ENCODE assay signal across 14 cellular contexts in the genomic region with DNA sequence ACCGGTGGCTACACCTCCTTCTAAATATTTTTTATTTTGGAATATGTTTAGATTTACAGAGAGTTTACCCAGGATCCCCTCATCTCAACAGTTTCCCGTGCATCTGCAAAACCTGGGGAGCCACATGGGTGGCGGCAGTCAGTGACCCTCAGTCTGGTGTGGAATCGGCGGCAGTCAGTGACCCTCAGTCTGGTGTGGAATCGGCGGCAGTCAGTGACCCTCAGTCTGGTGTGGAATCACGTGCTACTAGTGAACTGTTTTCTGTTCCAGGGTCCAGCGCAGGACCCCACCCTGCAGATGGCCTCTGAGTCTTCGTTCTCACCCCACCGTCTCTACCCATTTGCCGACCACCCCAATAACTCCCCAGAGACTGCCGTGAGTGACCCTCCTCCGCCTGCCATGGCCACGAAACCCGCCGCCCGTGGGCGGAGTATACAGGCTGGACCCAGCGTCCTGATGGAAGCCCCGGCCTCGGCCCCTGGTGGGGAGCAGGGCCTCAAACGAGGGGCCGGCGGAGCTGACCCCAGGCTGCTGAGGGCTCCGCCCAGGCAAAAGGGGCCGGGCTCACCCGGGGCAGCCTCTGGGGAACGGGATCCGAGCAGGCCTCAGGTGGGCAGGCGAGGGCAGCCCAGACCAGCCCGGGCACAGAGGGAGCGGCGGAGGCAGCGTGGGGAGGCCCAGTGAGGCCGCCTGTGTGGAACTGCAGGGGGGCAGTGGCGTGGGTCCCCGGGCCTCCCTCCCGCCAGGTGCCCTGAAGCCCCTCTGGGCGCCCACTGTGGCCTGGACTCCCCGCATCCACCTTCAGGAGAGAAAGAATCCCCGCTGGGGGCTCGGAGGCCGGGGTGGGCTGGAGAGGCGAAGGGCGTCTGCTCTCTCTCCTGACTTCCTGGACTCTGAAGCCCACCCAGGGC. TPM values are rescaled to one million over a fixed set of nuclear protein-coding genes. Genes with fewer than 3 reads are reported as not detected.
DNase-seq lines count a peak whose midpoint lies in the region; ATAC-seq, FAIRE-seq and TF ChIP-seq lines count a peak whose summit lies in the region.
"Had no signal": no experiment of that assay in that cellular context is flagged by ENCODE, and none has a peak within 500 bp of the region (broad histone marks: within the 10 kb centered on the region; RNA-seq: fewer than 3 reads in every experiment).

No MANE protein-coding gene starts in this region.

- no peak; the same call in 2 of the 3 replicates for ATAC-seq in SK-N-SH treated with all-trans-retinoic acid at 6 μM for 48 hours
- no peak for ATAC-seq in HG03520 (IDR thresholded peaks at IDR 0.05; ENCODE audit: unreplicated experiment)

- no peaks in the 10 kb centered on the region for H3K9me2 ChIP-seq in SK-N-SH

- peaks cover 3% of the 10 kb centered on the region for H3K4me1 Mint-ChIP-seq in endothelial cell (ENCODE audit: unreplicated experiment)

- no peaks in the 10 kb centered on the region for H3K9me3 Mint-ChIP-seq in endothelial cell (ENCODE audit: unreplicated experiment)
- H3K9me3 Mint-ChIP-seq: activated T-cell treated with anti-CD3 and anti-CD28 coated beads, Interleukin-2, amount 50 U/mL, for 4 hours had no signal

- H3F3A ChIP-seq in SK-N-SH (replicated peaks; ENCODE audit: insufficient read depth) = no peaks in the 10 kb centered on the region

- no peaks in the 10 kb centered on the region for H3K79me2 ChIP-seq in SK-N-SH (ENCODE audit: insufficient read depth)

- H3K36me3 Mint-ChIP-seq in endothelial cell (ENCODE audit: low read depth, unreplicated experiment) = no peaks in the 10 kb centered on the region

- H3K27me3 ChIP-seq in SK-N-SH (ENCODE audit: insufficient read depth) = peaks cover 50% of the 10 kb centered on the region

- TF ChIP-seq RAD21 in SK-N-SH (IDR thresholded peaks at IDR 0.05; ENCODE audit: low read length) = no peak

- H2AFZ ChIP-seq in SK-N-SH (ENCODE audit: low read depth) = no peak overlapping the region

- H3K4me2 ChIP-seq in SK-N-SH = no peak overlapping the region

- peak; percentile 44 for DNase-seq in SK-N-SH
- no peak for DNase-seq in GM18507 (ENCODE audit: extremely low spot score, insufficient read length, low read depth)
- DNase-seq in endothelial cell (ENCODE audit: low spot score) = peak; percentile 16
- DNase-seq in posterior vena cava (ENCODE audit: low spot score) = peak; percentile 86
- DNase-seq in GF-D8 (lab: John Stamatoyannopoulos, UW) = no peak
- no peak for DNase-seq in A172 (ENCODE audit: low spot score)
- DNase-seq: COR-L47, NCI-H2081, SIG-M5 had no signal

- no peak overlapping the region for H3K27ac ChIP-seq in SK-N-SH (ENCODE audit: low read depth in 2 of 2, low read length in 1 of 2)

- H3K27ac Mint-ChIP-seq in endothelial cell (ENCODE audit: unreplicated experiment) = no peak overlapping the region

- FAIRE-seq in GM18507 (lab: Jason Lieb, UNC) = peak; percentile 73
- FAIRE-seq: astrocyte had no signal

- no peak overlapping the region for H3K4me3 Mint-ChIP-seq in endothelial cell (ENCODE audit: unreplicated experiment)

- peaks cover 17% of the 10 kb centered on the region for H3K27me3 Mint-ChIP-seq in endothelial cell (ENCODE audit: unreplicated experiment)

- intact Hi-C loops in posterior vena cava (cut with DNase I) = loop anchor here in 1 of 2 donors (5.0 kb wide), 1 partner anchor 78 kb away; no protein-coding TSS in a partner anchor

- H3K36me3 ChIP-seq in SK-N-SH (replicated peaks in 1 of 2; ENCODE audit: control insufficient read depth in 1 of 2, insufficient read depth in 2 of 2, low read length in 1 of 2) = no peaks in the 10 kb centered on the region

- no peaks in the 10 kb centered on the region for H3K9me3 ChIP-seq in SK-N-SH

- 78% methylated on average over 24 of the region's 46 CpGs for WGBS in SK-N-SH (ENCODE audit: low lambda C conversion rate)

- TF ChIP-seq EP300 in SK-N-SH (IDR thresholded peaks at IDR 0.05; ENCODE audit: borderline replicate concordance in 1 of 2, low read depth in 1 of 2, low read length in 1 of 2) = no peak

- TF ChIP-seq CTCF in SK-N-SH (IDR thresholded peaks at IDR 0.05) (no peak), endothelial cell (IDR thresholded peaks at IDR 0.05; ENCODE audit: unreplicated experiment) (no peak)

- POLR2A ChIA-PET in SK-N-SH (lab: Yijun Ruan, JAX) = no interaction called here

- H3K4me1 ChIP-seq in SK-N-SH (ENCODE audit: control insufficient read depth in 1 of 2, insufficient read depth in 2 of 2, low read depth in 1 of 2, low read length in 1 of 2) = no peaks in the 10 kb centered on the region

- CTCF ChIA-PET in SK-N-SH (lab: Yijun Ruan, JAX) = interaction anchor here (2.1 to 3.8 kb wide), 2 partner anchors 20 kb away, joined by 8 to 20 read pairs; no protein-coding TSS in a partner anchor

- no peak overlapping the region for H3K9ac ChIP-seq in SK-N-SH

- H3K4me3 ChIP-seq in SK-N-SH (ENCODE audit: low read depth in 2 of 2, low read length in 1 of 2) = no peak overlapping the region

- H4K20me1 ChIP-seq in SK-N-SH (ENCODE audit: insufficient read depth) = no peaks in the 10 kb centered on the region

TF ChIP-seq in SK-N-SH, 30 proteins besides CTCF, POLR2A, EP300 and RAD21:
- TF ChIP-seq FOXJ3 (CRISPR knock-in tag; IDR thresholded peaks at IDR 0.05) = no peak
- TF ChIP-seq JUND (IDR thresholded peaks at IDR 0.05) = no peak
- TF ChIP-seq, protein P1, sequence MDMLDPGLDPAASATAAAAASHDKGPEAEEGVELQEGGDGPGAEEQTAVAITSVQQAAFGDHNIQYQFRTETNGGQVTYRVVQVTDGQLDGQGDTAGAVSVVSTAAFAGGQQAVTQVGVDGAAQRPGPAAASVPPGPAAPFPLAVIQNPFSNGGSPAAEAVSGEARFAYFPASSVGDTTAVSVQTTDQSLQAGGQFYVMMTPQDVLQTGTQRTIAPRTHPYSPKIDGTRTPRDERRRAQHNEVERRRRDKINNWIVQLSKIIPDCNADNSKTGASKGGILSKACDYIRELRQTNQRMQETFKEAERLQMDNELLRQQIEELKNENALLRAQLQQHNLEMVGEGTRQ (IDR thresholded peaks at IDR 0.05; ENCODE audit: borderline replicate concordance, low read depth, low read length) = no peak
- no peak for TF ChIP-seq MXI1 (IDR thresholded peaks at IDR 0.05; ENCODE audit: low read depth, low read length)
- no peak for TF ChIP-seq ELF1 (IDR thresholded peaks at IDR 0.05)
- TF ChIP-seq SMC3 (IDR thresholded peaks at IDR 0.05; ENCODE audit: low read depth, low read length) = no peak
- TF ChIP-seq RXRA (IDR thresholded peaks at IDR 0.05; ENCODE audit: borderline replicate concordance, low read depth) = no peak
- TF ChIP-seq FOXM1 (IDR thresholded peaks at IDR 0.05; ENCODE audit: low read depth) = no peak
- TF ChIP-seq, protein P2, sequence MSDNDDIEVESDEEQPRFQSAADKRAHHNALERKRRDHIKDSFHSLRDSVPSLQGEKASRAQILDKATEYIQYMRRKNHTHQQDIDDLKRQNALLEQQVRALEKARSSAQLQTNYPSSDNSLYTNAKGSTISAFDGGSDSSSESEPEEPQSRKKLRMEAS (IDR thresholded peaks at IDR 0.05; ENCODE audit: low read depth) = no peak
- TF ChIP-seq EZH2phosphoT487 (IDR thresholded peaks at IDR 0.05; ENCODE audit: borderline replicate concordance, low read depth) = no peak
- no peak for TF ChIP-seq YY1 (IDR thresholded peaks at IDR 0.05; ENCODE audit: low read depth)

TF ChIP-seq in SK-N-SH treated with all-trans-retinoic acid at 6 μM for 48 hours, 23 proteins besides CTCF, POLR2A, EP300 and RAD21 (continues in another document):
- no peak for TF ChIP-seq ARNTL (CRISPR knock-in tag; IDR thresholded peaks at IDR 0.05; ENCODE audit: borderline replicate concordance, low read depth)
- TF ChIP-seq TOX (CRISPR knock-in tag; IDR thresholded peaks at IDR 0.05; ENCODE audit: borderline replicate concordance) = no peak
- TF ChIP-seq ISL1 (CRISPR knock-in tag; IDR thresholded peaks at IDR 0.05) = no peak
- TF ChIP-seq RARB (CRISPR knock-in tag; IDR thresholded peaks at IDR 0.05) = no peak
- TF ChIP-seq, protein P3, sequence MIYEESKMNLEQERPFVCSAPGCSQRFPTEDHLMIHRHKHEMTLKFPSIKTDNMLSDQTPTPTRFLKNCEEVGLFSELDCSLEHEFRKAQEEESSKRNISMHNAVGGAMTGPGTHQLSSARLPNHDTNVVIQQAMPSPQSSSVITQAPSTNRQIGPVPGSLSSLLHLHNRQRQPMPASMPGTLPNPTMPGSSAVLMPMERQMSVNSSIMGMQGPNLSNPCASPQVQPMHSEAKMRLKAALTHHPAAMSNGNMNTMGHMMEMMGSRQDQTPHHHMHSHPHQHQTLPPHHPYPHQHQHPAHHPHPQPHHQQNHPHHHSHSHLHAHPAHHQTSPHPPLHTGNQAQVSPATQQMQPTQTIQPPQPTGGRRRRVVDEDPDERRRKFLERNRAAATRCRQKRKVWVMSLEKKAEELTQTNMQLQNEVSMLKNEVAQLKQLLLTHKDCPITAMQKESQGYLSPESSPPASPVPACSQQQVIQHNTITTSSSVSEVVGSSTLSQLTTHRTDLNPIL (CRISPR knock-in tag; IDR thresholded peaks at IDR 0.05; ENCODE audit: low read depth) = no peak
- TF ChIP-seq GLIS3 (CRISPR knock-in tag; IDR thresholded peaks at IDR 0.05) = no peak
- no peak for TF ChIP-seq ZFP3 (CRISPR knock-in tag; IDR thresholded peaks at IDR 0.05)
- TF ChIP-seq OSR1 (CRISPR knock-in tag; IDR thresholded peaks at IDR 0.05) = no peak
- no peak for TF ChIP-seq ZNF70 (CRISPR knock-in tag; IDR thresholded peaks at IDR 0.05)
- no peak for TF ChIP-seq SNAI2 (CRISPR knock-in tag; IDR thresholded peaks at IDR 0.05)
- no peak for TF ChIP-seq ESRRG (CRISPR knock-in tag; IDR thresholded peaks at IDR 0.05)
- no peak for TF ChIP-seq ZNF565 (CRISPR knock-in tag; conservative IDR thresholded peaks at IDR 0.05; ENCODE audit: low read depth)
- TF ChIP-seq PPARA (CRISPR knock-in tag; IDR thresholded peaks at IDR 0.05; ENCODE audit: borderline replicate concordance) = no peak

RNA-seq across cellular contexts. Expression of a gene that starts 2.5 kb away (rescaled TPM):
- polyA plus RNA-seq in SK-N-SH (2012; rRNA removed) = not detected in 2 replicates
- polyA plus RNA-seq in SK-N-SH (2012; cell fraction: cytosol; rRNA removed) = not detected in 2 replicates
- 0.01 TPM in 1 of 2 replicates, not detected in the other for polyA plus RNA-seq in SK-N-SH (2012; cell fraction: nucleus; rRNA removed)
- total RNA-seq in endothelial cell (ENCODE audit: unreplicated experiment) = 0.15 TPM
- total RNA-seq in posterior vena cava = not detected
- total RNA-seq in A172 (2014; rRNA removed; shearing (Covaris generic)) = not detected in 2 replicates
- total RNA-seq: astrocyte, MCF 10A had no signal

RNA-seq across cellular contexts. Expression of a gene that starts 48.1 kb away (rescaled TPM):
- not detected in 2 replicates for polyA plus RNA-seq in SK-N-SH (2012; rRNA removed)
- polyA plus RNA-seq in SK-N-SH (2012; cell fraction: cytosol; rRNA removed) = not detected in 2 replicates
- polyA plus RNA-seq in SK-N-SH (2012; cell fraction: nucleus; rRNA removed) = not detected in 2 replicates
- total RNA-seq in endothelial cell (ENCODE audit: unreplicated experiment) (not detected), posterior vena cava (not detected)
- not detected in 2 replicates for total RNA-seq in A172 (2014; rRNA removed; shearing (Covaris generic))
- total RNA-seq: activated T-cell treated with anti-CD3 and anti-CD28 coated beads, Interleukin-2, amount 50 U/mL, for 4 hours; astrocyte; MCF 10A had no signal

RNA-seq across cellular contexts. Expression of a gene that starts 49.4 kb away (rescaled TPM):
- polyA plus RNA-seq in SK-N-SH (2012; rRNA removed) = 9.9 and 15.3 TPM in 2 replicates
- polyA plus RNA-seq in SK-N-SH (2012; cell fraction: cytosol; rRNA removed) = 6.3 and 10.1 TPM in 2 replicates
- 22.4 and 23.7 TPM in 2 replicates for polyA plus RNA-seq in SK-N-SH (2012; cell fraction: nucleus; rRNA removed)
- total RNA-seq in endothelial cell (ENCODE audit: unreplicated experiment) (112 TPM), posterior vena cava (10 to 100 TPM; 29.9 to 37.2 TPM)
- 41.7 and 48.7 TPM in 2 replicates for total RNA-seq in A172 (2014; rRNA removed; shearing (Covaris generic))

Comparison
In these comparisons a context has a peak if more than half of its experiments do, and no peak if none do; other contexts are left out.
1. DNase-seq: peak in SK-N-SH (single experiment), endothelial cell (single experiment) and posterior vena cava (single experiment); none in GM18507 (single experiment), GF-D8 (single experiment) and A172 (single experiment).